ENCODE assay signal across 8 cellular contexts in the genomic region with DNA sequence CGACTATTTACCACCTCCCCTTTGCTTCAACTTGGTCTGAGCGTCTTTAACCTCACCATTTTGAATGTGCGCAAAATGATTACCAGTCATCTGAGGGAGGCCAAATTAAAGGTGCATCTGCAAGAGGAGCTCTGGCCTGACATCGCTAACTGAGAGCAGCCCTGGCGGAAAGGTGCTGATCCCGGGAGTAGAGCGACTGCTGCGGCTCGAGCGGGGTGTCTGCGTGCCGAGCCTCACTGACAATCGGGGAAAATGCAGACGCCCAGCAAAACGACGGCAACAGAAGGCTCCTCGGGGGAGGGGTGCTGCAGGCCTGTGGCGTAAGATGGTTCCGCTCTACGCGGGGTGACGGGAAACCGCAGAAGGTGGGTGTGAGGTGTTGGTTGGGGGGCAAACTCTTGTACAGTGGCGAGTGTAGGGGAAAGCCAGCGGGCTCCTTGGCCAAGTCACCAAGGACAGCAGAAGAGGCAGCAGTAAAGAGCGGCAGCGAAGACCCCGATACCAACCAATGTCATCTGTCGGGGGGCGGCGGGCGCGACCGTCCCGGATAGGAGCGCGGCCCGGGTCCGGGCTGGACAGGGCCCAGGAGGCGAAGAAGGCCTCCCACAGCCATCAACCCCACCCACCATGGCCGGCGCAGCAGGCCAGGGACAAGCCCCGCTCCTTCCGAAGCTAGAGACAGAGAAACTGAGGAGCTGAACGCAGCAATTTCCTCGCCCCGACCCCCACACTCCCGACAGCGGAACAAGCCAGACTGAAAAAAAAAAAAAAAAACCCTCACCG. TPM values are rescaled to one million over a fixed set of nuclear protein-coding genes. Genes with fewer than 3 reads are reported as not detected.
DNase-seq lines count a peak whose midpoint lies in the region; ATAC-seq and TF ChIP-seq lines count a peak whose summit lies in the region.

No MANE protein-coding gene starts in this region.

- H3K27ac Mint-ChIP-seq in activated naive CD8-positive, alpha-beta T cell treated with anti-CD3 and anti-CD28 coated beads for 36 hours, result peak overlapping the region; percentile 100

- peaks cover 25% of the 10 kb centered on the region for H3K36me3 Mint-ChIP-seq in activated naive CD8-positive, alpha-beta T cell treated with anti-CD3 and anti-CD28 coated beads for 36 hours

- H3K9me3 ChIP-seq in cardiac muscle cell (ENCODE audit: low read depth) (no peaks in the 10 kb centered on the region), upper lobe of left lung (no peaks in the 10 kb centered on the region)

- ATAC-seq in upper lobe of left lung (ENCODE audit: low FRiP score in 2 of 2), result peak; percentile 62 to 67

- TF ChIP-seq EP300 in upper lobe of left lung (IDR thresholded peaks at IDR 0.05), result peak in 1 of 4 donors; percentile 31

- WGBS in upper lobe of left lung, 2 donors, result 0 to 1% methylated on average over 22 to 50 of the region's 50 CpGs

- DNase-seq in G401 (ENCODE audit: low spot score) (peak; percentile 79), GOT3 (lab: John Stamatoyannopoulos, UW) (peak; percentile 71), Kasumi-1 (lab: John Stamatoyannopoulos, UW) (peak; percentile 78 to 80), SKM-1 (lab: John Stamatoyannopoulos, UW; ENCODE audit: unreplicated experiment) (peak; percentile 65), cardiac muscle cell (ENCODE audit: low read depth in 1 of 2, low spot score in 1 of 2) (peak; percentile 71 to 80), posterior cingulate gyrus (peak; percentile 54 to 94 (median 63)), upper lobe of left lung (peak; percentile 77 to 92)
- DNase-seq in activated naive CD8-positive, alpha-beta T cell treated with anti-CD3 and anti-CD28 coated beads for 36 hours, result peak; percentile 87

- no peaks in the 10 kb centered on the region for H3K27me3 ChIP-seq in cardiac muscle cell
- no peaks in the 10 kb centered on the region for H3K27me3 ChIP-seq in upper lobe of left lung

- H3K36me3 ChIP-seq in cardiac muscle cell, result no peaks in the 10 kb centered on the region
- no peaks in the 10 kb centered on the region for H3K36me3 ChIP-seq in upper lobe of left lung

- H3K4me1 ChIP-seq in cardiac muscle cell (ENCODE audit: low read depth) (peaks cover 41% of the 10 kb centered on the region), upper lobe of left lung (peaks cover 14 to 46% (median 26%) of the 10 kb centered on the region in 4 donors)

- intact Hi-C loops in posterior cingulate gyrus (cut with DNase I), result loop anchor here (1.0 kb wide), 1 partner anchor 281 kb away; no protein-coding TSS in a partner anchor

- H3K4me3 ChIP-seq in cardiac muscle cell (peak overlapping the region; percentile 89), upper lobe of left lung (peak overlapping the region; percentile 80 to 90 (median 90))

- H3K27me3 Mint-ChIP-seq in activated naive CD8-positive, alpha-beta T cell treated with anti-CD3 and anti-CD28 coated beads for 36 hours, result no peaks in the 10 kb centered on the region

- H3K4me1 Mint-ChIP-seq in activated naive CD8-positive, alpha-beta T cell treated with anti-CD3 and anti-CD28 coated beads for 36 hours, result peaks cover 39% of the 10 kb centered on the region

- H3K9me3 Mint-ChIP-seq in activated naive CD8-positive, alpha-beta T cell treated with anti-CD3 and anti-CD28 coated beads for 36 hours, result peaks cover 5% of the 10 kb centered on the region

- no peak for TF ChIP-seq CTCF in cardiac muscle cell (IDR thresholded peaks at IDR 0.05; ENCODE audit: low read depth, low read length)
- no peak for TF ChIP-seq CTCF in upper lobe of left lung (IDR thresholded peaks at IDR 0.05)

- peak in 2 of 4 donors; percentile 25 to 42 for TF ChIP-seq POLR2A in upper lobe of left lung (IDR thresholded peaks at IDR 0.05)

- peak overlapping the region; percentile 96 for H3K4me3 Mint-ChIP-seq in activated naive CD8-positive, alpha-beta T cell treated with anti-CD3 and anti-CD28 coated beads for 36 hours

- H3K27ac ChIP-seq in cardiac muscle cell, result peak overlapping the region; percentile 97
- H3K27ac ChIP-seq in upper lobe of left lung, result peak overlapping the region; percentile 99

- in situ Hi-C loops in G401 (cut with HindIII; ENCODE audit: low sequenced_read_pairs), result no loop called here

RNA-seq across cellular contexts. Expression of a gene that starts 0.5 kb away (rescaled TPM):
- 31.4 and 39.3 TPM in 2 replicates for total RNA-seq in G401 (2014; rRNA removed; shearing (Covaris generic))
- 10 to 100 TPM; 55.4 to 55.6 TPM for total RNA-seq in activated naive CD8-positive, alpha-beta T cell treated with anti-CD3 and anti-CD28 coated beads for 36 hours
- 58.2 and 71.8 TPM in 2 replicates for total RNA-seq in cardiac muscle cell
- polyA plus RNA-seq in cardiac muscle cell, result 73.6 and 92.1 TPM in 2 replicates
- total RNA-seq in upper lobe of left lung, result 100 to 1,000 TPM in 1 of 6 donors, 10 to 100 TPM in 5; 38.0 to 114 (median 78.0) TPM

Comparison
In these comparisons a context has a peak if more than half of its experiments do, and no peak if none do; other contexts are left out.
1. Peak in every context shown above with its lines: DNase-seq, ATAC-seq, H3K4me3 ChIP-seq and H3K27ac ChIP-seq.